ENCODE assay signal across 12 cellular contexts in genomic region chr12:108128221-108129016, GRCh38. TPM values are rescaled to one million over a fixed set of nuclear protein-coding genes. Genes with fewer than 3 reads are reported as not detected.
DNase-seq lines count a peak whose midpoint lies in the region; ATAC-seq and TF ChIP-seq lines count a peak whose summit lies in the region.
"Had no signal": no experiment of that assay in that cellular context is flagged by ENCODE, and none has a peak within 500 bp of the region (broad histone marks: within the 10 kb centered on the region; RNA-seq: fewer than 3 reads in every experiment).

No MANE protein-coding gene starts in this region.

- no peak overlapping the region for H3K27ac Mint-ChIP-seq in Caco-2 (ENCODE audit: unreplicated experiment)
- no peak overlapping the region for H3K27ac Mint-ChIP-seq in activated B cell treated with CpG ODN at 0.5 μM for 24 hours
- no peak overlapping the region for H3K27ac Mint-ChIP-seq in activated CD4-positive, alpha-beta T cell treated with anti-CD3 and anti-CD28 coated beads, Interleukin-2, amount 10 ng/mL, durations not matched to agents 24 days and 14 days

- TF ChIP-seq CTCF in Caco-2 (IDR thresholded peaks at IDR 0.05; ENCODE audit: insufficient read depth in 1 of 2, low read depth in 1 of 2, low read length in 1 of 2, severe bottlenecking in 1 of 2, unreplicated experiment in 1 of 2) (no peak), activated B cell treated with CpG ODN at 0.5 μM for 24 hours (IDR thresholded peaks at IDR 0.05) (no peak), GM13977 (IDR thresholded peaks at IDR 0.05; ENCODE audit: extremely low read depth, insufficient read depth, missing control alignments) (no peak)

- no TSS peak for BruUV-seq in Caco-2 (replicated peaks; lab: Mats Ljungman, UMichigan)

- H3K36me3 Mint-ChIP-seq in Caco-2 (ENCODE audit: insufficient read depth, unreplicated experiment) (no peaks in the 10 kb centered on the region), activated B cell treated with CpG ODN at 0.5 μM for 24 hours (ENCODE audit: low read depth) (no peaks in the 10 kb centered on the region)
- H3K36me3 Mint-ChIP-seq in activated CD4-positive, alpha-beta T cell treated with anti-CD3 and anti-CD28 coated beads, Interleukin-2, amount 10 ng/mL, durations not matched to agents 24 days and 14 days (ENCODE audit: low read depth) = no peaks in the 10 kb centered on the region

- H3K4me3 Mint-ChIP-seq in Caco-2 (ENCODE audit: unreplicated experiment) (peak overlapping the region; percentile 71), activated B cell treated with CpG ODN at 0.5 μM for 24 hours (peak overlapping the region; percentile 67)
- no peak overlapping the region for H3K4me3 Mint-ChIP-seq in activated CD4-positive, alpha-beta T cell treated with anti-CD3 and anti-CD28 coated beads, Interleukin-2, amount 10 ng/mL, durations not matched to agents 24 days and 14 days

- in situ Hi-C loops in GM13977 (cut with MboI; ENCODE audit: low pct_unique_long_range_greater_than_20kb, low sequenced_read_pairs, unreplicated experiment) = no loop called here

- H3K4me3 ChIP-seq in Caco-2 (ENCODE audit: low read depth, low read length) (peak overlapping the region; percentile 38; the same call in 1 of the 2 replicates), iPS-20b (ENCODE audit: low read length) (peak overlapping the region; percentile 83), skeletal muscle tissue (ENCODE audit: low read length in 3 of 3) (peak overlapping the region; percentile 29 to 46 (median 30))

- H3K4me1 Mint-ChIP-seq in Caco-2 (ENCODE audit: low read depth, unreplicated experiment) (no peaks in the 10 kb centered on the region), activated B cell treated with CpG ODN at 0.5 μM for 24 hours (peaks cover 14% of the 10 kb centered on the region)
- no peaks in the 10 kb centered on the region for H3K4me1 Mint-ChIP-seq in activated CD4-positive, alpha-beta T cell treated with anti-CD3 and anti-CD28 coated beads, Interleukin-2, amount 10 ng/mL, durations not matched to agents 24 days and 14 days

- no peak for DNase-seq in Caco-2
- no peak for DNase-seq in activated B cell treated with CpG ODN at 0.5 μM for 24 hours
- DNase-seq in activated CD4-positive, alpha-beta T cell treated with anti-CD3 and anti-CD28 coated beads, Interleukin-2, amount 10 ng/mL, durations not matched to agents 24 days and 14 days = no peak
- no peak for DNase-seq in epidermal melanocyte (ENCODE audit: insufficient read length, low spot score)
- DNase-seq in HuH-7.5 (ENCODE audit: low spot score) = no peak
- DNase-seq in GM13977 (ENCODE audit: low spot score) = no peak
- DNase-seq: NCI-H2081 treated with DMSO at 0.1 percent for 48 hours; stimulated activated CD4-positive, alpha-beta T cell treated with anti-CD3 and anti-CD28 coated beads, Interleukin-12 subunit alpha, Interleukin-12 subunit beta, amount 100 ng/mL, for 4 hours; stimulated activated CD8-positive, alpha-beta memory T cell treated with anti-CD3 and anti-CD28 coated beads, Interleukin-4, amount 100 ng/mL, for 48 hours; T1000 had no signal

- intact Hi-C loops in Caco-2 (cut with micrococcal nuclease; ENCODE audit: unreplicated experiment) = loop anchor here (1.0 to 2.0 kb wide), 2 partner anchors 118 to 136 kb away; no protein-coding TSS in a partner anchor
- intact Hi-C loops in activated B cell treated with CpG ODN at 0.5 μM for 24 hours (cut with micrococcal nuclease) = loop anchor here (1.0 to 10.0 kb wide), 4 partner anchors 9 to 364 kb away; partner anchors contain the start of gene PRDM4
- intact Hi-C loops in activated CD4-positive, alpha-beta T cell treated with anti-CD3 and anti-CD28 coated beads, Interleukin-2, amount 10 ng/mL, durations not matched to agents 24 days and 14 days (cut with micrococcal nuclease) = no loop called here

- H3K27ac ChIP-seq in iPS-20b (ENCODE audit: low read length) (no peak overlapping the region), skeletal muscle tissue (ENCODE audit: low read depth, low read length) (no peak overlapping the region)

- peaks cover 21% of the 10 kb centered on the region for H3K27me3 Mint-ChIP-seq in Caco-2 (ENCODE audit: insufficient read depth, unreplicated experiment)
- peaks cover 29% of the 10 kb centered on the region for H3K27me3 Mint-ChIP-seq in activated B cell treated with CpG ODN at 0.5 μM for 24 hours
- H3K27me3 Mint-ChIP-seq in activated CD4-positive, alpha-beta T cell treated with anti-CD3 and anti-CD28 coated beads, Interleukin-2, amount 10 ng/mL, durations not matched to agents 24 days and 14 days = peaks cover 37% of the 10 kb centered on the region

- CTCF ChIA-PET in Caco-2 (lab: Charles Lee) (interaction anchor here (0.7 to 1.0 kb wide), 2 partner anchors 66 to 243 kb away, joined by 3 to 11 read pairs; no protein-coding TSS in a partner anchor), activated B cell treated with CpG ODN at 0.5 μM for 24 hours (lab: Charles Lee) (interaction anchor here (1.4 kb wide), 1 partner anchor 10 kb away, joined by 4 read pairs; no protein-coding TSS in a partner anchor)

- no peaks in the 10 kb centered on the region; the same call in 1 of the 2 replicates for H3K27me3 ChIP-seq in Caco-2 (replicated peaks; ENCODE audit: control insufficient read depth, insufficient read depth, low read length)
- H3K27me3 ChIP-seq in iPS-20b (ENCODE audit: insufficient read depth, low read length) = peaks cover 38% of the 10 kb centered on the region
- peaks cover 45 to 55% (median 49%) of the 10 kb centered on the region in 3 donors for H3K27me3 ChIP-seq in skeletal muscle tissue (ENCODE audit: control insufficient read depth in 3 of 3, insufficient read depth in 3 of 3, low read length in 3 of 3)

- H3K4me1 ChIP-seq in Caco-2 (no peaks in the 10 kb centered on the region), iPS-20b (ENCODE audit: insufficient read depth, low read length) (peaks cover 2% of the 10 kb centered on the region; the same call in 1 of the 2 replicates), skeletal muscle tissue (ENCODE audit: control insufficient read depth in 3 of 3, insufficient read depth in 3 of 3, low read length in 3 of 3) (peaks cover 8 to 10% (median 9%) of the 10 kb centered on the region in 3 donors)

- no peaks in the 10 kb centered on the region for H3K9me3 Mint-ChIP-seq in Caco-2 (ENCODE audit: unreplicated experiment)
- H3K9me3 Mint-ChIP-seq in activated B cell treated with CpG ODN at 0.5 μM for 24 hours = no peaks in the 10 kb centered on the region
- no peaks in the 10 kb centered on the region for H3K9me3 Mint-ChIP-seq in activated CD4-positive, alpha-beta T cell treated with anti-CD3 and anti-CD28 coated beads, Interleukin-2, amount 10 ng/mL, durations not matched to agents 24 days and 14 days

- H3K9ac ChIP-seq in iPS-20b (ENCODE audit: low read depth, low read length) = no peak overlapping the region; the same call in 1 of the 2 replicates
- no peak overlapping the region for H3K9ac ChIP-seq in skeletal muscle tissue (ENCODE audit: low read depth in 1 of 3, low read length in 3 of 3)

- POLR2A ChIA-PET in Caco-2 (lab: Charles Lee) = interaction anchor here (0.6 kb wide), 1 partner anchor 444 kb away, joined by 3 read pairs; no protein-coding TSS in a partner anchor
- POLR2A ChIA-PET in activated B cell treated with CpG ODN at 0.5 μM for 24 hours (lab: Charles Lee) = no interaction called here

- no peak for ATAC-seq in activated B cell treated with CpG ODN at 0.5 μM for 24 hours (ENCODE audit: low read depth)

- H3K36me3 ChIP-seq in Caco-2 (ENCODE audit: control insufficient read depth, insufficient read depth, low read length) (no peaks in the 10 kb centered on the region), iPS-20b (ENCODE audit: insufficient read depth, low read depth, low read length) (no peaks in the 10 kb centered on the region), skeletal muscle tissue (ENCODE audit: control insufficient read depth in 3 of 3, insufficient read depth in 3 of 3, low read length in 3 of 3) (no peaks in the 10 kb centered on the region)

- H3K9me3 ChIP-seq in Caco-2 (no peaks in the 10 kb centered on the region), iPS-20b (ENCODE audit: insufficient read depth, low read depth, low read length) (no peaks in the 10 kb centered on the region), skeletal muscle tissue (ENCODE audit: control insufficient read depth in 3 of 3, low read length in 3 of 3) (no peaks in the 10 kb centered on the region)

RNA-seq across cellular contexts. Expression of gene WSCD2, which starts 0.7 kb away (rescaled TPM):
- total RNA-seq in Caco-2 (2022) (not detected in 2 replicates), activated B cell treated with CpG ODN at 0.5 μM for 24 hours (1.4 and 1.9 TPM in 2 replicates), skeletal muscle tissue (5.7 TPM)
- not detected in 2 replicates for total RNA-seq in activated CD4-positive, alpha-beta T cell treated with anti-CD3 and anti-CD28 coated beads, Interleukin-2, amount 10 ng/mL, durations not matched to agents 24 days and 14 days

Comparison
In these comparisons a context has a peak if more than half of its experiments do, and no peak if none do; other contexts are left out.
1. H3K4me3 ChIP-seq: peak in every context shown above with its lines; median percentile 83 in iPS-20b; 38 in Caco-2; 30 in skeletal muscle tissue.